10 cellular contexts compared by ENCODE assay signal in the genomic region with DNA sequence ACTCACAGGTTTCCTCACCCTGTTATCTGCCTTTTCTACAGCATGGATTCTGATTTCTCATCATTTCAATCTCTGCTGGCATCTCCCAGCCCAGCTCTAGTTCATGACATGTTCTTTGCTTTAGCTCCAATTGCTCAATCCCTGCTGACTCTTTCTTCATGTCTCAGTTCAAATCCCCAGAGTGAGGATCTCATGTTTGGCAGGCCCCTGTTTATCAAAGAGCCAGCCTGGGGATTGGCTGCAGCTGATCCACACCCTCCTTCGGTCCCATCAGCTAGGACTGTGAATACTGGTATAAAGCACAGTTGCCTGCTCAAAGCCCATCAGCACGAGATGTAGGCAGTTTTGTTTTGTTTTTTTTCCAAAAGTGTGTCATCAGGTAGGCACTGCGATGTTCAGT. TPM values are rescaled to one million over a fixed set of nuclear protein-coding genes. Genes with fewer than 3 reads are reported as not detected.
DNase-seq lines count a peak whose midpoint lies in the region; ATAC-seq, FAIRE-seq and TF ChIP-seq lines count a peak whose summit lies in the region.
"Had no signal": no experiment of that assay in that cellular context is flagged by ENCODE, and none has a peak within 500 bp of the region (broad histone marks: within the 10 kb centered on the region; RNA-seq: fewer than 3 reads in every experiment).

No MANE protein-coding gene starts in this region.

- H2AK5ac ChIP-seq in H1 (ENCODE audit: low read depth, low read length) = no peak overlapping the region

- FAIRE-seq in H1 (lab: Jason Lieb, UNC) = no peak

- no peak overlapping the region for H3K18ac ChIP-seq in H1 (ENCODE audit: extremely low read depth, low read length)

- H3K14ac ChIP-seq in H1 (ENCODE audit: insufficient read length) = no peak overlapping the region

- CTCF ChIA-PET in H1 (lab: Charles Lee; ENCODE audit: partially characterized antibody) = interaction anchor here (1.0 to 6.6 kb wide), 6 partner anchors 16 to 224 kb away, joined by 3 to 72 read pairs (median 26); a partner anchor contains a TSS

- H3K4me3 ChIP-seq in H1 (ENCODE audit: extremely low read depth in 1 of 4, insufficient read depth in 2 of 4, low read depth in 3 of 4, low read length in 4 of 4) (no peak overlapping the region), right lobe of liver (no peak overlapping the region), upper lobe of left lung (no peak overlapping the region), Karpas-422 (ENCODE audit: low read length) (no peak overlapping the region)

- no peaks in the 10 kb centered on the region for H3K79me1 ChIP-seq in H1 (ENCODE audit: low read depth, low read length)

- TF ChIP-seq CTCF in H1 (IDR thresholded peaks at IDR 0.05; ENCODE audit: control extremely low read depth in 1 of 3, insufficient read depth in 1 of 3, low read depth in 1 of 3, low read length in 3 of 3) (no peak), right lobe of liver (IDR thresholded peaks at IDR 0.05) (no peak), upper lobe of left lung (IDR thresholded peaks at IDR 0.05) (no peak)

- H4K20me1 ChIP-seq in H1 (replicated peaks in 1 of 2; ENCODE audit: control insufficient read depth in 1 of 2, insufficient read depth in 2 of 2, low read length in 2 of 2) (no peaks in the 10 kb centered on the region), Karpas-422 (ENCODE audit: insufficient read depth, low read depth, low read length) (peaks cover 3% of the 10 kb centered on the region; the same call in 1 of the 2 replicates)

- no peak overlapping the region for H2BK15ac ChIP-seq in H1 (ENCODE audit: low read length)

- H2BK120ac ChIP-seq in H1 (replicated peaks; ENCODE audit: low read depth, low read length) = no peak overlapping the region

- no peak for TF ChIP-seq RAD21 in H1 (IDR thresholded peaks at IDR 0.05 in 1 of 2, conservative IDR thresholded peaks at IDR 0.05 in 1 of 2; ENCODE audit: low read depth in 2 of 2, low read length in 2 of 2)

- H3K9me3 ChIP-seq in H1 (ENCODE audit: insufficient read depth in 2 of 2, low read depth in 1 of 2, low read length in 1 of 2) (no peaks in the 10 kb centered on the region), right lobe of liver (no peaks in the 10 kb centered on the region), upper lobe of left lung (no peaks in the 10 kb centered on the region), Karpas-422 (ENCODE audit: low read length) (no peaks in the 10 kb centered on the region)

- no peak overlapping the region for H3K56ac ChIP-seq in H1 (replicated peaks; ENCODE audit: insufficient read length, low read depth, low read length)

- H3K36me3 ChIP-seq in H1 (ENCODE audit: control insufficient read depth in 2 of 4, insufficient read depth in 4 of 4, low read length in 3 of 4) (no peaks in the 10 kb centered on the region; a peak in 1 of 8 replicates), right lobe of liver (no peaks in the 10 kb centered on the region), upper lobe of left lung (no peaks in the 10 kb centered on the region), Karpas-422 (ENCODE audit: insufficient read depth, low read length) (no peaks in the 10 kb centered on the region)

- H4K5ac ChIP-seq in H1 (ENCODE audit: insufficient read length, low read depth, low read length) = no peak overlapping the region

- no peaks in the 10 kb centered on the region for H3K9me2 ChIP-seq in Karpas-422 (replicated peaks; ENCODE audit: insufficient read depth, low read length)

- H3K4me2 ChIP-seq in H1 (ENCODE audit: insufficient read depth in 1 of 2, low read depth in 2 of 2, low read length in 2 of 2) (no peak overlapping the region), Karpas-422 (ENCODE audit: low read depth, low read length, poor library complexity, severe bottlenecking) (no peak overlapping the region)

- TF ChIP-seq EP300 in H1 (IDR thresholded peaks at IDR 0.05; ENCODE audit: borderline replicate concordance in 1 of 2, low read depth in 2 of 2, low read length in 2 of 2) (no peak), upper lobe of left lung (IDR thresholded peaks at IDR 0.05) (no peak)

- no peak overlapping the region for H2BK12ac ChIP-seq in H1 (ENCODE audit: low read depth, low read length)

- no peak overlapping the region for H2BK20ac ChIP-seq in H1 (ENCODE audit: low read length)

- intact Hi-C loops in right lobe of liver (cut with DNase I) = loop anchor here (5.0 to 10.0 kb wide), 2 partner anchors 218 to 220 kb away; no protein-coding TSS in a partner anchor

- 94% methylated on average over 3 of the region's 3 CpGs; no CpG with 5 or more reads in 1 of the 2 experiments for WGBS in H1 (ENCODE audit: extremely low coverage in 1 of 2, insufficient coverage in 1 of 2, insufficient read length in 1 of 2, insufficient replicate concordance in 2 of 2, low coverage in 1 of 2, low lambda C conversion rate in 2 of 2, missing lambda C conversion rate in 1 of 2), 2 experiments
- WGBS in right lobe of liver (ENCODE audit: insufficient coverage, low coverage, low lambda C conversion rate, missing lambda C conversion rate) = 48% methylated on average over 3 of the region's 3 CpGs
- 72 to 75% methylated on average over 3 of the region's 3 CpGs for WGBS in upper lobe of left lung, 2 donors

- no peak overlapping the region for H2BK5ac ChIP-seq in H1 (ENCODE audit: low read depth, low read length)

- POLR2A ChIA-PET in H1 (lab: Charles Lee; ENCODE audit: partially characterized antibody) = no interaction called here

- DNase-seq in LHCN-M2 (ENCODE audit: low read depth) (peak; percentile 86), H1 (ENCODE audit: low read depth in 1 of 2, low spot score in 2 of 2) (no peak), right lobe of liver (peak; percentile 22 to 80 (median 75)), upper lobe of left lung (peak in 1 of 2 donors; percentile 23), Karpas-422 (no peak)
- DNase-seq: activated naive CD8-positive, alpha-beta T cell treated with anti-CD3 and anti-CD28 coated beads, Interleukin-2, amount 10 ng/mL, durations not matched to agents 7 days and 5 days; effector memory CD4-positive, alpha-beta T cell; T-helper 9 cell had no signal

- H4K8ac ChIP-seq in H1 (ENCODE audit: extremely low read depth, insufficient read depth, low read length) = no peak overlapping the region

- ATAC-seq in right lobe of liver = peak; percentile 90 to 95 (median 92)
- peak in 1 of 2 donors; percentile 65 for ATAC-seq in upper lobe of left lung (ENCODE audit: low FRiP score in 2 of 2)
- ATAC-seq in HG03280 (IDR thresholded peaks at IDR 0.05; ENCODE audit: unreplicated experiment) = no peak
- ATAC-seq in HG03159 (IDR thresholded peaks at IDR 0.05; ENCODE audit: unreplicated experiment) = no peak

- H3K23me2 ChIP-seq in H1 (ENCODE audit: low read depth, low read length) = no peaks in the 10 kb centered on the region

- H3K4ac ChIP-seq in H1 (replicated peaks; ENCODE audit: insufficient read length, low read depth, low read length) = no peak overlapping the region

- H3K23ac ChIP-seq in H1 (ENCODE audit: insufficient read length) = no peak overlapping the region

- no peak overlapping the region for H4K91ac ChIP-seq in H1 (replicated peaks; ENCODE audit: insufficient read length, low read length)

- H3K4me1 ChIP-seq in H1 (replicated peaks in 1 of 4; ENCODE audit: control insufficient read depth in 3 of 4, insufficient read depth in 4 of 4, low read length in 3 of 4) (no peaks in the 10 kb centered on the region), right lobe of liver (peaks cover 0 to 11% (median 3%) of the 10 kb centered on the region in 4 donors), upper lobe of left lung (peaks cover 9 to 30% (median 17%) of the 10 kb centered on the region in 4 donors), Karpas-422 (ENCODE audit: low read length) (peaks cover 12% of the 10 kb centered on the region)

- H2AFZ ChIP-seq in H1 (ENCODE audit: low read length) = 0 out of 2 replicates have a peak overlapping the region, but pooled peaks have one; percentile 50
- H2AFZ ChIP-seq in Karpas-422 (ENCODE audit: low read length) = no peak overlapping the region

- H3K79me2 ChIP-seq in H1 (ENCODE audit: control insufficient read depth in 1 of 2, insufficient read depth in 2 of 2, low read length in 2 of 2) (no peaks in the 10 kb centered on the region), Karpas-422 (ENCODE audit: low read length) (no peaks in the 10 kb centered on the region)

- H3K27ac ChIP-seq in H1 (ENCODE audit: low read depth, low read length) = no peak overlapping the region
- peak overlapping the region in 1 of 3 donors; percentile 55 for H3K27ac ChIP-seq in right lobe of liver
- peak overlapping the region in 3 of 4 donors; percentile 48 to 63 (median 56) for H3K27ac ChIP-seq in upper lobe of left lung
- no peak overlapping the region for H3K27ac ChIP-seq in Karpas-422 (ENCODE audit: low read length)

- H3K9ac ChIP-seq in H1 (replicated peaks in 1 of 4; ENCODE audit: extremely low read depth in 1 of 4, low read depth in 3 of 4, low read length in 3 of 4) (no peak overlapping the region), Karpas-422 (ENCODE audit: low read length) (no peak overlapping the region)

- H3K27me3 ChIP-seq in H1 (replicated peaks in 1 of 4; ENCODE audit: control insufficient read depth in 3 of 4, extremely low read depth in 1 of 4, insufficient read depth in 3 of 4, low read length in 3 of 4) = no peaks in the 10 kb centered on the region
- no peaks in the 10 kb centered on the region for H3K27me3 ChIP-seq in right lobe of liver
- no peaks in the 10 kb centered on the region for H3K27me3 ChIP-seq in upper lobe of left lung
- H3K27me3 ChIP-seq in Karpas-422 (ENCODE audit: low read length) = no peaks in the 10 kb centered on the region

- no peak for TF ChIP-seq POLR2A in H1 (IDR thresholded peaks at IDR 0.05; ENCODE audit: control extremely low read depth in 1 of 2, low read depth in 2 of 2, low read length in 2 of 2)
- TF ChIP-seq POLR2A in right lobe of liver (IDR thresholded peaks at IDR 0.05) = no peak
- TF ChIP-seq POLR2A in upper lobe of left lung (IDR thresholded peaks at IDR 0.05) = no peak

RNA-seq across cellular contexts. Expression of a gene that starts 14.4 kb away (rescaled TPM):
- total RNA-seq in LHCN-M2 (2014; rRNA removed) = 24.9 and 31.5 TPM in 2 replicates
- 15.9 TPM for polyA plus RNA-seq in LHCN-M2 (2012)
- 11.0 and 11.1 TPM in 2 replicates for total RNA-seq in H1 (2021; fragmentation: NEBNext Ultra II Directional; extraction: Animal tissue kit (Norgen Biotek cat#: 25700))
- 7.3 and 12.2 TPM in 2 replicates for polyA plus RNA-seq in H1 (2011; rRNA removed)
- 7.9 TPM for polyA plus RNA-seq in H1 (2011; cell fraction: cytosol; rRNA removed)
- polyA plus RNA-seq in H1 (2011; cell fraction: nucleus; rRNA removed) = 7.5 TPM
- 8.3 to 11.2 TPM (median 10.2 TPM) in 4 replicates for polyA plus RNA-seq in H1 (2012, experiment 1 of 2)
- polyA plus RNA-seq in H1 (2012, experiment 2 of 2) = 1.3 TPM
- polyA plus RNA-seq in H1 (2013, experiment 1 of 2) = 8.1 TPM
- 7.7 TPM for polyA plus RNA-seq in H1 (2013, experiment 2 of 2)
- polyA minus RNA-seq in H1 (2011; rRNA and poly(A)+ RNA removed) = 13.6 and 17.5 TPM in 2 replicates
- 5.1 TPM for polyA minus RNA-seq in H1 (2011; cell fraction: cytosol; rRNA and poly(A)+ RNA removed)
- 22.5 TPM for polyA minus RNA-seq in H1 (2011; cell fraction: nucleus; rRNA and poly(A)+ RNA removed)
- total RNA-seq in right lobe of liver = 1 to 10 TPM; 1.7 to 6.5 (median 3.2) TPM
- 10 to 100 TPM; 16.3 to 47.4 (median 25.1) TPM for total RNA-seq in upper lobe of left lung
- total RNA-seq in Karpas-422 (2014; rRNA removed; shearing (Covaris generic); ENCODE audit: low replicate concordance) = not detected in 2 replicates
- total RNA-seq: activated naive CD8-positive, alpha-beta T cell treated with anti-CD3 and anti-CD28 coated beads, Interleukin-2, amount 10 ng/mL, durations not matched to agents 7 days and 5 days had no signal

RNA-seq across cellular contexts. Expression of a gene that starts 27.5 kb away (rescaled TPM):
- total RNA-seq in LHCN-M2 (2014; rRNA removed) (not detected in 2 replicates), right lobe of liver (1 to 10 TPM in 1 of 6 experiments, under 1 TPM in 5; 0.15 to 1.2 (median 0.27) TPM), upper lobe of left lung (10 to 100 TPM in 2 of 6 donors, 1 to 10 TPM in 4; 2.3 to 13.3 (median 7.9) TPM)
- polyA plus RNA-seq in LHCN-M2 (2012) = not detected
- not detected in 2 replicates for total RNA-seq in H1 (2021; fragmentation: NEBNext Ultra II Directional; extraction: Animal tissue kit (Norgen Biotek cat#: 25700))
- polyA plus RNA-seq in H1 (2011; rRNA removed) = not detected in 2 replicates
- polyA plus RNA-seq in H1 (2011; cell fraction: cytosol; rRNA removed) = not detected
- not detected for polyA plus RNA-seq in H1 (2011; cell fraction: nucleus; rRNA removed)
- polyA plus RNA-seq in H1 (2012, experiment 1 of 2) = not detected in 4 replicates
- polyA plus RNA-seq in H1 (2012, experiment 2 of 2) = not detected
- polyA plus RNA-seq in H1 (2013, experiment 1 of 2) = not detected
- polyA plus RNA-seq in H1 (2013, experiment 2 of 2) = not detected
- not detected in 2 replicates for polyA minus RNA-seq in H1 (2011; rRNA and poly(A)+ RNA removed)
- polyA minus RNA-seq in H1 (2011; cell fraction: cytosol; rRNA and poly(A)+ RNA removed) = not detected
- not detected for polyA minus RNA-seq in H1 (2011; cell fraction: nucleus; rRNA and poly(A)+ RNA removed)
- total RNA-seq in Karpas-422 (2014; rRNA removed; shearing (Covaris generic); ENCODE audit: low replicate concordance) = not detected in 2 replicates
- total RNA-seq: activated naive CD8-positive, alpha-beta T cell treated with anti-CD3 and anti-CD28 coated beads, Interleukin-2, amount 10 ng/mL, durations not matched to agents 7 days and 5 days had no signal

Comparison
In these comparisons a context has a peak if more than half of its experiments do, and no peak if none do; other contexts are left out.
1. DNase-seq: peak in LHCN-M2 (single experiment) and right lobe of liver (3 of 3); none in H1 (0 of 2) and Karpas-422 (single experiment).
2. H3K27ac ChIP-seq: peak in upper lobe of left lung (3 of 4); none in H1 (single experiment) and Karpas-422 (single experiment).
3. ATAC-seq: peak in right lobe of liver (4 of 4); none in HG03280 (single experiment) and HG03159 (single experiment).